Comparison of ENCODE assay signal across 8 cellular contexts in genomic region chr6:110874880-110875547, GRCh38. TPM values are rescaled to one million over a fixed set of nuclear protein-coding genes. Genes with fewer than 3 reads are reported as not detected.
A peak's percentile ranks its signal among the peaks of the same experiment; 100 is the strongest.
DNase-seq lines count a peak whose midpoint lies in the region; ATAC-seq and TF ChIP-seq lines count a peak whose summit lies in the region.

No MANE protein-coding gene starts in this region.

- H3K9me3 ChIP-seq in AG04450 (ENCODE audit: control insufficient read depth, insufficient read depth, low read length), result no peaks in the 10 kb centered on the region; the same call in 1 of the 2 replicates
- H3K9me3 ChIP-seq in mesodermal cell (ENCODE audit: control insufficient read depth, low read length), result no peaks in the 10 kb centered on the region

- TF ChIP-seq CTCF in AG04450 (IDR thresholded peaks at IDR 0.05; ENCODE audit: low read depth, low read length) (no peak), dorsolateral prefrontal cortex (IDR thresholded peaks at IDR 0.05 in 54 of 56, conservative IDR thresholded peaks at IDR 0.05 in 2 of 56; ENCODE audit: low read depth in 1 of 56, partially characterized antibody in 56 of 56) (peak in 3 of 56 donors; percentile 1 to 3 (median 2))

- H3K4me3 ChIP-seq in AG04450 (ENCODE audit: low read depth, low read length) (peak overlapping the region; percentile 88), dorsolateral prefrontal cortex (peak overlapping the region; percentile 64 to 99 (median 92)), mesodermal cell (ENCODE audit: extremely low read depth, insufficient read depth, low read length, poor library complexity, severe bottlenecking) (peak overlapping the region; percentile 95)

- POLR2A ChIA-PET in AG04450 (lab: Yijun Ruan, JAX), result interaction anchor here (0.5 to 5.5 kb wide), 37 partner anchors 7 to 1285 kb away, joined by 3 to 142 read pairs (median 4); partner anchors contain the start of genes CDK19, GTF3C6 and RPF2
- POLR2A ChIA-PET in activated CD4-positive, alpha-beta T cell treated with anti-CD3 and anti-CD28 coated beads for 36 hours (lab: Charles Lee), result interaction anchor here (0.6 to 7.4 kb wide), 18 partner anchors 9 to 384 kb away, joined by 3 to 231 read pairs (median 6); partner anchors contain the start of genes CDK19, GTF3C6 and RPF2

- H3K9me3 Mint-ChIP-seq in activated CD4-positive, alpha-beta T cell treated with anti-CD3 and anti-CD28 coated beads for 36 hours (ENCODE audit: low read depth), result no peaks in the 10 kb centered on the region

- peak; percentile 10 for DNase-seq in AG04450 (ENCODE audit: low read depth, low spot score)
- peak; percentile 55 for DNase-seq in HK-2 (ENCODE audit: unreplicated experiment)
- no peak for DNase-seq in activated CD4-positive, alpha-beta T cell treated with anti-CD3 and anti-CD28 coated beads for 36 hours
- peak in 4 of 10 donors; percentile 34 to 52 (median 43) for DNase-seq in dorsolateral prefrontal cortex
- DNase-seq in stimulated activated naive CD8-positive, alpha-beta T cell treated with anti-CD3 and anti-CD28 coated beads, Interleukin-15, Interleukin-2, amounts not matched to agents 100 U/mL and 50 U/mL, for 24 hours, result no peak
- no peak for DNase-seq in medulla oblongata (ENCODE audit: extremely low spot score)

- H3K36me3 Mint-ChIP-seq in activated CD4-positive, alpha-beta T cell treated with anti-CD3 and anti-CD28 coated beads for 36 hours (ENCODE audit: low read depth), result peaks cover 25% of the 10 kb centered on the region

- H3K36me3 ChIP-seq in mesodermal cell (ENCODE audit: control insufficient read depth, insufficient read depth, low read length), result no peaks in the 10 kb centered on the region

- H3K27me3 Mint-ChIP-seq in activated CD4-positive, alpha-beta T cell treated with anti-CD3 and anti-CD28 coated beads for 36 hours, result no peaks in the 10 kb centered on the region

- H3K27ac Mint-ChIP-seq in activated CD4-positive, alpha-beta T cell treated with anti-CD3 and anti-CD28 coated beads for 36 hours, result peak overlapping the region; percentile 98

- CTCF ChIA-PET in AG04450 (lab: Charles Lee), result interaction anchor here (1.2 to 2.5 kb wide), 4 partner anchors 60 to 357 kb away, joined by 3 to 8 read pairs (median 6); partner anchors contain the start of gene CDK19
- CTCF ChIA-PET in activated CD4-positive, alpha-beta T cell treated with anti-CD3 and anti-CD28 coated beads for 36 hours (lab: Charles Lee), result interaction anchor here (1.0 to 2.3 kb wide), 4 partner anchors 13 to 347 kb away, joined by 3 to 14 read pairs (median 6); partner anchors contain the start of gene CDK19

- intact Hi-C loops in activated CD4-positive, alpha-beta T cell treated with anti-CD3 and anti-CD28 coated beads for 36 hours (cut with DNase I, micrococcal nuclease), result loop anchor here (1.0 to 10.0 kb wide), 14 partner anchors 60 to 1492 kb away; partner anchors contain the start of genes CDK19 (in 2 of the 2), REV3L (in 2 of the 2), AK9 (in 1 of the 2) and CD164 (in 1 of the 2)
- intact Hi-C loops in dorsolateral prefrontal cortex (cut with DNase I), result loop anchor here (1.0 to 5.0 kb wide), 7 partner anchors 60 to 346 kb away; partner anchors contain the start of genes CDK19 (in 2 of the 2) and GTF3C6 (in 2 of the 2)

- H3K4me1 Mint-ChIP-seq in activated CD4-positive, alpha-beta T cell treated with anti-CD3 and anti-CD28 coated beads for 36 hours, result peaks cover 33% of the 10 kb centered on the region

- H3K4me3 Mint-ChIP-seq in activated CD4-positive, alpha-beta T cell treated with anti-CD3 and anti-CD28 coated beads for 36 hours, result peak overlapping the region; percentile 93

- peaks cover 17% of the 10 kb centered on the region for H3K4me1 ChIP-seq in mesodermal cell (ENCODE audit: control insufficient read depth, insufficient read depth, low read length, poor library complexity, severe bottlenecking)

- peak; percentile 17 for ATAC-seq in GM18909 (IDR thresholded peaks at IDR 0.05; ENCODE audit: poor library complexity, unreplicated experiment)
- peak; percentile 8 for ATAC-seq in activated CD4-positive, alpha-beta T cell treated with anti-CD3 and anti-CD28 coated beads for 36 hours
- ATAC-seq in stimulated activated naive CD8-positive, alpha-beta T cell treated with anti-CD3 and anti-CD28 coated beads, Interleukin-15, Interleukin-2, amounts not matched to agents 100 U/mL and 50 U/mL, for 24 hours, result peak; percentile 2

- peak overlapping the region; percentile 76 for H3K27ac ChIP-seq in AG04450 (ENCODE audit: low read depth, low read length)
- H3K27ac ChIP-seq in dorsolateral prefrontal cortex, result peak overlapping the region; percentile 72 to 98 (median 92)
- peak overlapping the region; percentile 75 for H3K27ac ChIP-seq in mesodermal cell (ENCODE audit: low read depth, low read length, severe bottlenecking)

- WGBS in mesodermal cell (ENCODE audit: insufficient coverage in 2 of 2), 2 experiments, result 0% methylated on average over 31 to 43 of the region's 60 CpGs

- no peaks in the 10 kb centered on the region for H3K27me3 ChIP-seq in AG04450 (ENCODE audit: control insufficient read depth, insufficient read depth, low read length)
- H3K27me3 ChIP-seq in dorsolateral prefrontal cortex, result no peaks in the 10 kb centered on the region

RNA-seq across cellular contexts. Expression of gene AMD1, which starts 0.4 kb away (rescaled TPM):
- polyA plus RNA-seq in AG04450 (2011; rRNA removed), result 58.0 and 84.5 TPM in 2 replicates
- polyA minus RNA-seq in AG04450 (2011; rRNA and poly(A)+ RNA removed), result 32.3 and 63.6 TPM in 2 replicates
- 100 to 1,000 TPM in 1 of 2 experiments, 10 to 100 TPM in 1; 90.5 to 127 TPM for total RNA-seq in activated CD4-positive, alpha-beta T cell treated with anti-CD3 and anti-CD28 coated beads for 36 hours
- 100 to 1,000 TPM in 69 of 120 experiments, 10 to 100 TPM in 51; 51.8 to 156 (median 104) TPM for total RNA-seq in dorsolateral prefrontal cortex
- 50.4 TPM for polyA plus RNA-seq in mesodermal cell (2013, experiment 1 of 2)
- polyA plus RNA-seq in mesodermal cell (2013, experiment 2 of 2), result 55.1 TPM

RNA-seq across cellular contexts. Expression of gene CDK19, which starts 59.7 kb away (rescaled TPM):
- polyA plus RNA-seq in AG04450 (2011; rRNA removed), result 15.1 and 21.4 TPM in 2 replicates
- polyA minus RNA-seq in AG04450 (2011; rRNA and poly(A)+ RNA removed), result 11.1 and 16.2 TPM in 2 replicates
- total RNA-seq in activated CD4-positive, alpha-beta T cell treated with anti-CD3 and anti-CD28 coated beads for 36 hours, result 10 to 100 TPM; 14.7 to 15.7 TPM
- total RNA-seq in dorsolateral prefrontal cortex, result 100 to 1,000 TPM in 6 of 120 experiments, 10 to 100 TPM in 114; 35.3 to 155 (median 56.4) TPM
- 18.0 TPM for polyA plus RNA-seq in mesodermal cell (2013, experiment 1 of 2)
- 17.6 TPM for polyA plus RNA-seq in mesodermal cell (2013, experiment 2 of 2)

Comparison
In these comparisons a context has a peak if more than half of its experiments do, and no peak if none do; other contexts are left out.
1. DNase-seq: peak in AG04450 (single experiment) and HK-2 (single experiment); none in activated CD4-positive, alpha-beta T cell treated with anti-CD3 and anti-CD28 coated beads for 36 hours (single experiment), stimulated activated naive CD8-positive, alpha-beta T cell treated with anti-CD3 and anti-CD28 coated beads, Interleukin-15, Interleukin-2, amounts not matched to agents 100 U/mL and 50 U/mL, for 24 hours (single experiment) and medulla oblongata (single experiment).
2. Peak in every context shown above with its lines, with median percentiles within 50 percentile points of each other: H3K27ac ChIP-seq, H3K4me3 ChIP-seq and ATAC-seq.